Comparison of ENCODE assay signal across 28 cellular contexts in genomic region chr6:104686550-104687155, GRCh38.
DNase-seq lines count a peak whose midpoint lies in the region; ATAC-seq and TF ChIP-seq lines count a peak whose summit lies in the region.
"Had no signal": no experiment of that assay in that cellular context is flagged by ENCODE, and none has a peak within 500 bp of the region (broad histone marks: within the 10 kb centered on the region; RNA-seq: fewer than 3 reads in every experiment).

No MANE protein-coding gene starts in this region.

- no peak overlapping the region for H3K56ac ChIP-seq in mesendoderm (ENCODE audit: low read length)

- H3K4me3 ChIP-seq in Panc1 (ENCODE audit: low read depth in 2 of 2, low read length in 2 of 2) (no peak overlapping the region), mesendoderm (ENCODE audit: low read length) (no peak overlapping the region), aorta (ENCODE audit: low read length in 2 of 2) (no peak overlapping the region)
- no peak overlapping the region for H3K4me3 ChIP-seq in effector memory CD4-positive, alpha-beta T cell (ENCODE audit: insufficient read depth, low read depth, low read length, poor library complexity, severe bottlenecking)
- H3K4me3 ChIP-seq: A549, cardiac muscle cell, esophagus squamous epithelium, lower lobe of right lung, psoas muscle, vagina had no signal

- peak overlapping the region; percentile 12; the same call in 1 of the 2 replicates for H3K27ac ChIP-seq in Panc1 (ENCODE audit: low read length)
- H3K27ac ChIP-seq in mesendoderm (ENCODE audit: low read depth, low read length) = no peak overlapping the region
- H3K27ac ChIP-seq in effector memory CD4-positive, alpha-beta T cell (ENCODE audit: insufficient read depth, low read length, poor library complexity, severe bottlenecking) = no peak overlapping the region
- no peak overlapping the region for H3K27ac ChIP-seq in aorta (ENCODE audit: low read depth in 1 of 2, low read length in 2 of 2)
- H3K27ac ChIP-seq: A549, cardiac muscle cell, esophagus squamous epithelium, lower lobe of right lung, psoas muscle, RWPE1, vagina, VCaP had no signal

- no peak overlapping the region for H3K4ac ChIP-seq in mesendoderm (ENCODE audit: low read depth, low read length)

- intact Hi-C loops in Panc1 (cut with micrococcal nuclease; ENCODE audit: unreplicated experiment) = no loop called here
- intact Hi-C loops in aorta (cut with DNase I) = no loop called here

- H3K36me3 ChIP-seq in Panc1 (ENCODE audit: control insufficient read depth, insufficient read depth, low read length) (no peaks in the 10 kb centered on the region), mesendoderm (ENCODE audit: control insufficient read depth, insufficient read depth, low read length) (no peaks in the 10 kb centered on the region), aorta (ENCODE audit: control insufficient read depth in 1 of 2, insufficient read depth in 2 of 2, low read length in 1 of 2) (no peaks in the 10 kb centered on the region)
- H3K36me3 ChIP-seq in effector memory CD4-positive, alpha-beta T cell (ENCODE audit: control insufficient read depth, insufficient read depth, low read length) = no peaks in the 10 kb centered on the region
- H3K36me3 ChIP-seq: BE2C, cardiac muscle cell, esophagus squamous epithelium, lower lobe of right lung, vagina had no signal

- POLR2A ChIA-PET in Panc1 (lab: Charles Lee) = no interaction called here

- H3K79me2 ChIP-seq in mesendoderm (ENCODE audit: control insufficient read depth, insufficient read depth, low read length) = no peaks in the 10 kb centered on the region

- H3K9me3 ChIP-seq in Panc1 (ENCODE audit: control insufficient read depth, insufficient read depth, low read depth, low read length) = peaks cover 7% of the 10 kb centered on the region; the same call in 1 of the 2 replicates
- H3K9me3 ChIP-seq in effector memory CD4-positive, alpha-beta T cell (ENCODE audit: control insufficient read depth, low read length) = no peaks in the 10 kb centered on the region
- no peaks in the 10 kb centered on the region for H3K9me3 ChIP-seq in aorta (ENCODE audit: control insufficient read depth, low read length)
- H3K9me3 ChIP-seq: A549, BE2C, esophagus squamous epithelium, lower lobe of right lung, psoas muscle, vagina had no signal

- ATAC-seq in Panc1 = no peak
- ATAC-seq in aorta (ENCODE audit: low FRiP score) = no peak
- ATAC-seq in GM21717 (IDR thresholded peaks at IDR 0.05; ENCODE audit: unreplicated experiment) = no peak
- ATAC-seq: A549; activated CD8-positive, alpha-beta memory T cell treated with anti-CD3 and anti-CD28 coated beads, Interleukin-2, amount 10 ng/mL, durations not matched to agents 7 days and 5 days; lower lobe of right lung; psoas muscle; SK-N-SH treated with all-trans-retinoic acid at 6 μM for 48 hours; stimulated activated effector memory CD8-positive, alpha-beta T cell treated with anti-CD3 and anti-CD28 coated beads, Interleukin-12 subunit alpha, Interleukin-12 subunit beta, amount 100 ng/mL, for 72 hours had no signal

- peak overlapping the region; percentile 25 for H3K18ac ChIP-seq in mesendoderm (ENCODE audit: low read length)

- H4K5ac ChIP-seq in mesendoderm (ENCODE audit: low read length) = no peak overlapping the region

- CTCF ChIA-PET in Panc1 (lab: Charles Lee) = no interaction called here

- H3K4me1 ChIP-seq in Panc1 (ENCODE audit: control insufficient read depth, insufficient read depth, low read length) (no peaks in the 10 kb centered on the region; the same call in 1 of the 2 replicates), mesendoderm (ENCODE audit: control insufficient read depth, low read depth, low read length) (peaks cover 5% of the 10 kb centered on the region), aorta (ENCODE audit: control insufficient read depth in 1 of 2, insufficient read depth in 2 of 2, low read length in 2 of 2) (no peaks in the 10 kb centered on the region)
- H3K4me1 ChIP-seq in effector memory CD4-positive, alpha-beta T cell (ENCODE audit: control insufficient read depth, insufficient read depth, low read length, poor library complexity, severe bottlenecking) = peaks cover 14% of the 10 kb centered on the region
- H3K4me1 ChIP-seq: A549, esophagus squamous epithelium, lower lobe of right lung, psoas muscle, vagina had no signal

- no peak overlapping the region for H3K9ac ChIP-seq in mesendoderm (ENCODE audit: low read length)

- no TSS peak for BruUV-seq in Panc1 (replicated peaks; lab: Mats Ljungman, UMichigan)

- no peak overlapping the region for H3K4me2 ChIP-seq in mesendoderm (ENCODE audit: low read length)
- H3K4me2 ChIP-seq: A549 had no signal

- H4K8ac ChIP-seq in mesendoderm (ENCODE audit: low read depth, low read length) = no peak overlapping the region

- in situ Hi-C loops in Panc1 (cut with HindIII; ENCODE audit: low pct_unique_long_range_greater_than_20kb, low sequenced_read_pairs) = no loop called here

- no peak overlapping the region for H2BK120ac ChIP-seq in mesendoderm (ENCODE audit: low read depth, low read length)

- TF ChIP-seq CTCF in Panc1 (IDR thresholded peaks at IDR 0.05) = no peak

- H3K79me1 ChIP-seq in mesendoderm (ENCODE audit: low read length) = no peaks in the 10 kb centered on the region

- no peak overlapping the region for H2BK15ac ChIP-seq in mesendoderm (replicated peaks; ENCODE audit: low read depth)

- H2BK5ac ChIP-seq in mesendoderm (ENCODE audit: low read length) = no peak overlapping the region

- DNase-seq in COR-L47 (lab: John Stamatoyannopoulos, UW) (peak; percentile 28), NCI-H1417 treated with DMSO at 0.1 percent for 48 hours (lab: John Stamatoyannopoulos, UW) (peak; percentile 63), Panc1 (ENCODE audit: low read depth, low spot score) (no peak), mesendoderm (no peak), aorta (no peak)
- DNase-seq in activated CD8-positive, alpha-beta memory T cell treated with anti-CD3 and anti-CD28 coated beads for 24 hours = no peak
- DNase-seq in effector memory CD4-positive, alpha-beta T cell = no peak
- DNase-seq: activated CD4-positive, alpha-beta T cell treated with anti-CD3 and anti-CD28 coated beads for 48 hours; activated CD8-positive, alpha-beta memory T cell treated with anti-CD3 and anti-CD28 coated beads, Interleukin-2, amount 10 ng/mL, durations not matched to agents 7 days and 5 days; activated naive CD4-positive, alpha-beta T cell treated with anti-CD3 and anti-CD28 coated beads, Interleukin-2, amount 10 ng/mL, durations not matched to agents 7 days and 5 days; amygdala; BE2C; cortex of kidney; esophagus squamous epithelium; GOT3; KBM-7; lower lobe of right lung; NCI-H1694 treated with DMSO at 0.1 percent for 48 hours; psoas muscle; stimulated activated CD4-positive, alpha-beta T cell treated with anti-CD3 and anti-CD28 coated beads, Interleukin-1b, Interleukin-23, amount 100 ng/mL, for 48 hours had no signal

- H3K23ac ChIP-seq in mesendoderm (ENCODE audit: low read length) = no peak overlapping the region

- no peak overlapping the region for H2AK5ac ChIP-seq in mesendoderm (ENCODE audit: low read length)

- H3K27me3 ChIP-seq in Panc1 (ENCODE audit: control insufficient read depth, insufficient read depth, low read length) (no peaks in the 10 kb centered on the region), mesendoderm (ENCODE audit: insufficient read depth, low read length, poor library complexity) (no peaks in the 10 kb centered on the region), aorta (ENCODE audit: control insufficient read depth in 1 of 2, insufficient read depth in 2 of 2, low read length in 1 of 2) (no peaks in the 10 kb centered on the region)
- no peaks in the 10 kb centered on the region for H3K27me3 ChIP-seq in effector memory CD4-positive, alpha-beta T cell (replicated peaks; ENCODE audit: control insufficient read depth, insufficient read depth, low read length, poor library complexity, severe bottlenecking)
- H3K27me3 ChIP-seq: BE2C, cardiac muscle cell, esophagus squamous epithelium, vagina had no signal

- WGBS in mesendoderm (ENCODE audit: extremely low coverage, insufficient coverage, low lambda C conversion rate) = no CpG with 5 or more reads among the region's 6 CpGs
- WGBS in aorta, 2 donors = 85 to 89% methylated on average over 6 of the region's 6 CpGs

Comparison
In these comparisons a context has a peak if more than half of its experiments do, and no peak if none do; other contexts are left out.
1. DNase-seq: peak in COR-L47 (single experiment) and NCI-H1417 treated with DMSO at 0.1 percent for 48 hours (single experiment); none in Panc1 (single experiment), mesendoderm (single experiment), activated CD8-positive, alpha-beta memory T cell treated with anti-CD3 and anti-CD28 coated beads for 24 hours (single experiment), effector memory CD4-positive, alpha-beta T cell (0 of 3) and aorta (0 of 2).